In genomic region chr10:16867556-16867955, GRCh38 we compare ENCODE assay signal across 2 cellular contexts.
TF ChIP-seq lines count a peak whose summit lies in the region.

No MANE protein-coding gene starts in this region.

TF ChIP-seq in IMR-90, 13 proteins besides CTCF, POLR2A, EP300 and RAD21:
- no peak for TF ChIP-seq RFX5 (IDR thresholded peaks at IDR 0.05; ENCODE audit: low read depth, low read length)
- no peak for TF ChIP-seq NFE2L2 (IDR thresholded peaks at IDR 0.05; ENCODE audit: low read depth, low read length)
- no peak for TF ChIP-seq BHLHE40 (IDR thresholded peaks at IDR 0.05; ENCODE audit: low read depth, low read length)
- no peak for TF ChIP-seq CHD1 (IDR thresholded peaks at IDR 0.05; ENCODE audit: low read depth, low read length)
- no peak for TF ChIP-seq FOS (IDR thresholded peaks at IDR 0.05; ENCODE audit: low read depth, low read length)
- TF ChIP-seq MAFK (IDR thresholded peaks at IDR 0.05; ENCODE audit: low read depth, low read length) = no peak
- TF ChIP-seq CEBPB (IDR thresholded peaks at IDR 0.05; ENCODE audit: low read depth, low read length) = no peak
- TF ChIP-seq MAZ (IDR thresholded peaks at IDR 0.05; ENCODE audit: borderline replicate concordance, low read depth, low read length) = no peak
- no peak for TF ChIP-seq ELK1 (IDR thresholded peaks at IDR 0.05; ENCODE audit: borderline replicate concordance, low read depth, low read length)
- TF ChIP-seq RCOR1 (IDR thresholded peaks at IDR 0.05; ENCODE audit: insufficient replicate concordance, low read length) = no peak
- no peak for TF ChIP-seq MXI1 (IDR thresholded peaks at IDR 0.05; ENCODE audit: borderline replicate concordance, low read depth, low read length)
- TF ChIP-seq SMC3 (IDR thresholded peaks at IDR 0.05; ENCODE audit: low read depth, low read length) = no peak
- TF ChIP-seq USF2 (IDR thresholded peaks at IDR 0.05; ENCODE audit: low read depth, low read length) = no peak

TF ChIP-seq in H1, 55 proteins besides CTCF, POLR2A, EP300 and RAD21:
- TF ChIP-seq ATF2 (IDR thresholded peaks at IDR 0.05; ENCODE audit: low read length) = no peak
- no peak for TF ChIP-seq EZH2 (IDR thresholded peaks at IDR 0.05; ENCODE audit: low read depth, low read length, severe bottlenecking)
- TF ChIP-seq RFX5 (IDR thresholded peaks at IDR 0.05; ENCODE audit: borderline replicate concordance, low read depth, low read length) = no peak
- TF ChIP-seq CBX5 (IDR thresholded peaks at IDR 0.05; ENCODE audit: low read depth, low read length) = no peak
- no peak for TF ChIP-seq SRF (IDR thresholded peaks at IDR 0.05; ENCODE audit: low read depth, low read length)
- TF ChIP-seq CBX8 (IDR thresholded peaks at IDR 0.05; ENCODE audit: borderline replicate concordance, low read depth, low read length) = no peak
- no peak for TF ChIP-seq MAFK (IDR thresholded peaks at IDR 0.05; ENCODE audit: low read depth, low read length)
- no peak for TF ChIP-seq TEAD4 (IDR thresholded peaks at IDR 0.05; ENCODE audit: low read depth, low read length)
- no peak for TF ChIP-seq TAF7 (optimal IDR thresholded peaks at IDR 0.05; ENCODE audit: borderline replicate concordance, low read depth, low read length)
- TF ChIP-seq EGR1 (IDR thresholded peaks at IDR 0.05; ENCODE audit: borderline replicate concordance, low read depth, low read length) = no peak
- TF ChIP-seq SP1 (IDR thresholded peaks at IDR 0.05; ENCODE audit: low read depth, low read length) = no peak
